9 cellular contexts compared by ENCODE assay signal in genomic region chr13:27997904-27998522, GRCh38. TPM values are rescaled to one million over a fixed set of nuclear protein-coding genes. Genes with fewer than 3 reads are reported as not detected.
DNase-seq lines count a peak whose midpoint lies in the region; ATAC-seq and TF ChIP-seq lines count a peak whose summit lies in the region.
"Had no signal": no experiment of that assay in that cellular context is flagged by ENCODE, and none has a peak within 500 bp of the region (broad histone marks: within the 10 kb centered on the region; RNA-seq: fewer than 3 reads in every experiment).

No MANE protein-coding gene starts in this region.

- H3K9me2 ChIP-seq in GM23338 (ENCODE audit: insufficient read depth), result no peaks in the 10 kb centered on the region

- no peaks in the 10 kb centered on the region; the same call in 1 of the 2 replicates for H3F3A ChIP-seq in GM23338 (replicated peaks; ENCODE audit: low read depth)

- no peaks in the 10 kb centered on the region for H4K20me1 ChIP-seq in GM23338 (replicated peaks; ENCODE audit: insufficient read depth)

- no peak overlapping the region for H2AFZ ChIP-seq in GM23338

- intact Hi-C loops in Caco-2 (cut with micrococcal nuclease; ENCODE audit: unreplicated experiment), result loop anchor here (1.0 to 5.0 kb wide), 5 partner anchors 10 to 636 kb away; partner anchors contain the start of gene URAD

- peak; percentile 80 to 82 for DNase-seq in Caco-2
- peak; percentile 87 for DNase-seq in GM23338 (ENCODE audit: low spot score)
- peak; percentile 49 for DNase-seq in NCI-H748 treated with DMSO at 0.1 percent for 48 hours (lab: John Stamatoyannopoulos, UW)
- DNase-seq in brain microvascular endothelial cell, result peak; percentile 12
- peak; percentile 34 for DNase-seq in mucosa of gallbladder (ENCODE audit: low spot score)
- DNase-seq in stimulated activated effector memory CD8-positive, alpha-beta T cell treated with anti-CD3 and anti-CD28 coated beads, Interleukin-12 subunit alpha, Interleukin-12 subunit beta, amount 100 ng/mL, for 72 hours (ENCODE audit: low spot score in 2 of 2), result no peak
- DNase-seq in C1 segment of cervical spinal cord (lab: John Stamatoyannopoulos, UW), result no peak

- no peaks in the 10 kb centered on the region for H3K9me3 Mint-ChIP-seq in Caco-2 (ENCODE audit: unreplicated experiment)
- H3K9me3 Mint-ChIP-seq in GM23338, result no peaks in the 10 kb centered on the region
- no peaks in the 10 kb centered on the region for H3K9me3 Mint-ChIP-seq in stimulated activated effector memory CD8-positive, alpha-beta T cell treated with anti-CD3 and anti-CD28 coated beads, Interleukin-12 subunit alpha, Interleukin-12 subunit beta, amount 100 ng/mL, for 72 hours

- ATAC-seq in GM23338, result peak; percentile 90
- no peak for ATAC-seq in stimulated activated effector memory CD8-positive, alpha-beta T cell treated with anti-CD3 and anti-CD28 coated beads, Interleukin-12 subunit alpha, Interleukin-12 subunit beta, amount 100 ng/mL, for 72 hours
- ATAC-seq in HG03469 (IDR thresholded peaks at IDR 0.05; ENCODE audit: unreplicated experiment), result no peak

- H3K36me3 ChIP-seq in Caco-2 (ENCODE audit: control insufficient read depth, insufficient read depth, low read length), result no peaks in the 10 kb centered on the region
- no peaks in the 10 kb centered on the region for H3K36me3 ChIP-seq in GM23338 (ENCODE audit: insufficient read depth)
- H3K36me3 ChIP-seq in brain microvascular endothelial cell (replicated peaks), result no peaks in the 10 kb centered on the region

- H3K27me3 Mint-ChIP-seq in Caco-2 (ENCODE audit: insufficient read depth, unreplicated experiment) (no peaks in the 10 kb centered on the region), GM23338 (ENCODE audit: insufficient read depth, low read depth, poor library complexity) (peaks cover 3% of the 10 kb centered on the region)

- H3K36me3 Mint-ChIP-seq in Caco-2 (ENCODE audit: insufficient read depth, unreplicated experiment), result peaks cover 10% of the 10 kb centered on the region
- H3K36me3 Mint-ChIP-seq in GM23338 (ENCODE audit: low read depth), result no peaks in the 10 kb centered on the region
- H3K36me3 Mint-ChIP-seq in stimulated activated effector memory CD8-positive, alpha-beta T cell treated with anti-CD3 and anti-CD28 coated beads, Interleukin-12 subunit alpha, Interleukin-12 subunit beta, amount 100 ng/mL, for 72 hours, result no peaks in the 10 kb centered on the region

- H3K4me1 Mint-ChIP-seq in Caco-2 (ENCODE audit: low read depth, unreplicated experiment), result peaks cover 7% of the 10 kb centered on the region
- peaks cover 9% of the 10 kb centered on the region for H3K4me1 Mint-ChIP-seq in GM23338
- no peaks in the 10 kb centered on the region for H3K4me1 Mint-ChIP-seq in stimulated activated effector memory CD8-positive, alpha-beta T cell treated with anti-CD3 and anti-CD28 coated beads, Interleukin-12 subunit alpha, Interleukin-12 subunit beta, amount 100 ng/mL, for 72 hours

- H3K4me3 ChIP-seq in Caco-2 (ENCODE audit: low read depth, low read length), result no peak overlapping the region
- no peak overlapping the region for H3K4me3 ChIP-seq in GM23338
- no peak overlapping the region for H3K4me3 ChIP-seq in brain microvascular endothelial cell (ENCODE audit: low read depth, low read length)

- H3K27ac ChIP-seq in GM23338 (ENCODE audit: low read depth) (0 out of 2 replicates have a peak overlapping the region, but pooled peaks have one; percentile 7), brain microvascular endothelial cell (no peak overlapping the region)

- H3K27ac Mint-ChIP-seq in Caco-2 (ENCODE audit: unreplicated experiment), result no peak overlapping the region
- no peak overlapping the region for H3K27ac Mint-ChIP-seq in GM23338
- no peak overlapping the region for H3K27ac Mint-ChIP-seq in stimulated activated effector memory CD8-positive, alpha-beta T cell treated with anti-CD3 and anti-CD28 coated beads, Interleukin-12 subunit alpha, Interleukin-12 subunit beta, amount 100 ng/mL, for 72 hours

- H3K4me2 ChIP-seq in GM23338, result no peak overlapping the region

- BruUV-seq in Caco-2 (replicated peaks; lab: Mats Ljungman, UMichigan), result no TSS peak

- in situ Hi-C loops in brain microvascular endothelial cell (cut with HindIII; ENCODE audit: low pct_ligation_motif_present, low sequenced_read_pairs), result no loop called here

- POLR2A ChIA-PET in Caco-2 (lab: Charles Lee), result interaction anchor here (0.8 kb wide), 1 partner anchor 37 kb away, joined by 4 read pairs; no protein-coding TSS in a partner anchor

- CTCF ChIA-PET in Caco-2 (lab: Charles Lee), result interaction anchor here (0.9 to 2.1 kb wide), 5 partner anchors 13 to 636 kb away, joined by 3 to 10 read pairs (median 5); no protein-coding TSS in a partner anchor

- H3K4me3 Mint-ChIP-seq in Caco-2 (ENCODE audit: unreplicated experiment) (no peak overlapping the region), GM23338 (no peak overlapping the region)
- H3K4me3 Mint-ChIP-seq in stimulated activated effector memory CD8-positive, alpha-beta T cell treated with anti-CD3 and anti-CD28 coated beads, Interleukin-12 subunit alpha, Interleukin-12 subunit beta, amount 100 ng/mL, for 72 hours, result no peak overlapping the region

- TF ChIP-seq CTCF in Caco-2 (IDR thresholded peaks at IDR 0.05; ENCODE audit: insufficient read depth in 1 of 2, low read depth in 1 of 2, low read length in 1 of 2, severe bottlenecking in 1 of 2, unreplicated experiment in 1 of 2) (peak; percentile 65 to 82), GM23338 (conservative IDR thresholded peaks at IDR 0.05; ENCODE audit: low read depth in 2 of 2) (peak; percentile 75 to 82), brain microvascular endothelial cell (IDR thresholded peaks at IDR 0.05; ENCODE audit: low read depth, low read length, missing control alignments) (peak; percentile 70)

- no peaks in the 10 kb centered on the region for H3K79me2 ChIP-seq in GM23338 (replicated peaks; ENCODE audit: insufficient read depth)

- no peaks in the 10 kb centered on the region for H3K4me1 ChIP-seq in Caco-2
- no peaks in the 10 kb centered on the region; the same call in 1 of the 2 replicates for H3K4me1 ChIP-seq in GM23338 (ENCODE audit: insufficient read depth)

- H3K27me3 ChIP-seq in Caco-2 (replicated peaks; ENCODE audit: control insufficient read depth, insufficient read depth, low read length) (no peaks in the 10 kb centered on the region), GM23338 (ENCODE audit: insufficient read depth) (no peaks in the 10 kb centered on the region), brain microvascular endothelial cell (replicated peaks) (no peaks in the 10 kb centered on the region)

- H3K9me3 ChIP-seq in Caco-2, result no peaks in the 10 kb centered on the region

TF ChIP-seq in GM23338, 12 proteins besides CTCF, POLR2A, EP300 and RAD21 (continues in another document):
- TF ChIP-seq ETS1 (IDR thresholded peaks at IDR 0.05) (no peak), NANOG (IDR thresholded peaks at IDR 0.05; ENCODE audit: borderline replicate concordance) (no peak)

RNA-seq across cellular contexts. Expression of gene URAD, which starts 9.5 kb away (rescaled TPM):
- 5.2 and 8.1 TPM in 2 replicates for total RNA-seq in Caco-2 (2022)
- total RNA-seq in GM23338 (2014; rRNA removed; shearing (Covaris generic)), result not detected in 2 replicates
- not detected in 2 replicates for polyA plus RNA-seq in GM23338 (2016; fragmentation: Nextera tagmentation; extraction: Ambion mirVana)
- total RNA-seq in mucosa of gallbladder, result not detected
- total RNA-seq: lower leg skin had no signal

RNA-seq across cellular contexts. Expression of gene CDX2, which starts 28.9 kb away (rescaled TPM):
- total RNA-seq in Caco-2 (2022), result 104 and 109 TPM in 2 replicates
- total RNA-seq in GM23338 (2014; rRNA removed; shearing (Covaris generic)), result not detected in 2 replicates
- polyA plus RNA-seq in GM23338 (2016; fragmentation: Nextera tagmentation; extraction: Ambion mirVana), result 0.12 TPM in 1 of 2 replicates, not detected in the other
- total RNA-seq in mucosa of gallbladder, result 0.17 TPM
- total RNA-seq: lower leg skin had no signal

Comparison
In these comparisons a context has a peak if more than half of its experiments do, and no peak if none do; other contexts are left out.
1. DNase-seq: peak in Caco-2 (2 of 2), GM23338 (single experiment), NCI-H748 treated with DMSO at 0.1 percent for 48 hours (single experiment), brain microvascular endothelial cell (single experiment) and mucosa of gallbladder (single experiment); none in stimulated activated effector memory CD8-positive, alpha-beta T cell treated with anti-CD3 and anti-CD28 coated beads, Interleukin-12 subunit alpha, Interleukin-12 subunit beta, amount 100 ng/mL, for 72 hours (0 of 2) and C1 segment of cervical spinal cord (0 of 14).
2. RNA of gene CDX2, which starts 28.9 kb away (total RNA-seq): 104 to 109 TPM in Caco-2; 0.17 TPM in mucosa of gallbladder (single experiment) and not detected in GM23338; every median in the first group is over 10 times any median in the second.
3. Peak in every context shown above with its lines, with median percentiles within 50 percentile points of each other: CTCF ChIP-seq.